In genomic region chr16:77212736-77213541, GRCh38 we compare ENCODE assay signal across 8 cellular contexts. TPM values are rescaled to one million over a fixed set of nuclear protein-coding genes. Genes with fewer than 3 reads are reported as not detected.
A peak's percentile ranks its signal among the peaks of the same experiment; 100 is the strongest.
DNase-seq lines count a peak whose midpoint lies in the region; ATAC-seq, FAIRE-seq and TF ChIP-seq lines count a peak whose summit lies in the region.

No MANE protein-coding gene starts in this region.

- H3K36me3 Mint-ChIP-seq in activated T-helper 1 cell treated with anti-CD3 and anti-CD28 coated beads, Interleukin-12 subunit alpha, Interleukin-12 subunit beta, Interleukin-2, Interleukin-4 antibody, amounts not matched to agents 30 ng/mL and 10 ng/mL and 1 ng/mL, durations not matched to agents 14 hours and 24 hours and 36 hours (ENCODE audit: low read depth) = no peaks in the 10 kb centered on the region

- H3K4me3 ChIP-seq in BE2C (ENCODE audit: low read depth, low read length) = peak overlapping the region; percentile 49
- peak overlapping the region; percentile 84 for H3K4me3 ChIP-seq in OCI-LY3 (ENCODE audit: low read length)

- no peaks in the 10 kb centered on the region for H3K9me3 Mint-ChIP-seq in activated T-helper 1 cell treated with anti-CD3 and anti-CD28 coated beads, Interleukin-12 subunit alpha, Interleukin-12 subunit beta, Interleukin-2, Interleukin-4 antibody, amounts not matched to agents 30 ng/mL and 10 ng/mL and 1 ng/mL, durations not matched to agents 14 hours and 24 hours and 36 hours

- DNase-seq in BE2C = peak; percentile 63
- peak; percentile 31 for DNase-seq in GM19239 (ENCODE audit: insufficient read length, low spot score)
- DNase-seq in activated T-helper 1 cell treated with anti-CD3 and anti-CD28 coated beads, Interleukin-12 subunit alpha, Interleukin-12 subunit beta, Interleukin-2, Interleukin-4 antibody, amounts not matched to agents 30 ng/mL and 10 ng/mL and 1 ng/mL, durations not matched to agents 14 hours and 24 hours and 36 hours (ENCODE audit: low spot score) = peak; percentile 68
- DNase-seq in germinal center (ENCODE audit: low spot score) = peak; percentile 86
- peak in 7 of 10 donors; percentile 26 to 92 (median 43) for DNase-seq in posterior cingulate gyrus
- peak; percentile 58 for DNase-seq in urothelium cell line (ENCODE audit: low spot score)

- no peak overlapping the region for H2AFZ ChIP-seq in OCI-LY3 (ENCODE audit: low read depth, low read length)

- intact Hi-C loops in activated T-helper 1 cell treated with anti-CD3 and anti-CD28 coated beads, Interleukin-12 subunit alpha, Interleukin-12 subunit beta, Interleukin-2, Interleukin-4 antibody, amounts not matched to agents 30 ng/mL and 10 ng/mL and 1 ng/mL, durations not matched to agents 14 hours and 24 hours and 36 hours (cut with micrococcal nuclease) = loop anchor here (1.0 to 5.0 kb wide), 4 partner anchors 22 to 1566 kb away; partner anchors contain the start of genes KARS1, MON1B, NUDT7 and TERF2IP
- intact Hi-C loops in posterior cingulate gyrus (cut with DNase I) = no loop called here

- H3K27ac Mint-ChIP-seq in activated T-helper 1 cell treated with anti-CD3 and anti-CD28 coated beads, Interleukin-12 subunit alpha, Interleukin-12 subunit beta, Interleukin-2, Interleukin-4 antibody, amounts not matched to agents 30 ng/mL and 10 ng/mL and 1 ng/mL, durations not matched to agents 14 hours and 24 hours and 36 hours = no peak overlapping the region

- no peaks in the 10 kb centered on the region for H3K4me1 ChIP-seq in BE2C
- no peaks in the 10 kb centered on the region for H3K4me1 ChIP-seq in OCI-LY3 (ENCODE audit: low read length)

- peaks cover 8% of the 10 kb centered on the region for H3K4me1 Mint-ChIP-seq in activated T-helper 1 cell treated with anti-CD3 and anti-CD28 coated beads, Interleukin-12 subunit alpha, Interleukin-12 subunit beta, Interleukin-2, Interleukin-4 antibody, amounts not matched to agents 30 ng/mL and 10 ng/mL and 1 ng/mL, durations not matched to agents 14 hours and 24 hours and 36 hours (ENCODE audit: low read depth)

- no peaks in the 10 kb centered on the region for H4K20me1 ChIP-seq in OCI-LY3 (ENCODE audit: insufficient read depth, low read length)

- peak; percentile 81 for ATAC-seq in HG03432 (IDR thresholded peaks at IDR 0.05; ENCODE audit: unreplicated experiment)

- no peaks in the 10 kb centered on the region for H3K36me3 ChIP-seq in BE2C
- H3K36me3 ChIP-seq in OCI-LY3 (replicated peaks; ENCODE audit: low read depth, low read length) = no peaks in the 10 kb centered on the region

- no peaks in the 10 kb centered on the region for H3K79me2 ChIP-seq in OCI-LY3 (ENCODE audit: low read length)

- peak overlapping the region; percentile 65 for H3K4me2 ChIP-seq in OCI-LY3 (ENCODE audit: low read length)

- TF ChIP-seq CTCF in BE2C (IDR thresholded peaks at IDR 0.05; ENCODE audit: low read depth, low read length) = no peak
- TF ChIP-seq CTCF in OCI-LY3 (IDR thresholded peaks at IDR 0.05; ENCODE audit: low read depth, low read length) = no peak

- peaks cover 2% of the 10 kb centered on the region for H3K27me3 Mint-ChIP-seq in activated T-helper 1 cell treated with anti-CD3 and anti-CD28 coated beads, Interleukin-12 subunit alpha, Interleukin-12 subunit beta, Interleukin-2, Interleukin-4 antibody, amounts not matched to agents 30 ng/mL and 10 ng/mL and 1 ng/mL, durations not matched to agents 14 hours and 24 hours and 36 hours (ENCODE audit: insufficient read depth)

- H3K4me3 Mint-ChIP-seq in activated T-helper 1 cell treated with anti-CD3 and anti-CD28 coated beads, Interleukin-12 subunit alpha, Interleukin-12 subunit beta, Interleukin-2, Interleukin-4 antibody, amounts not matched to agents 30 ng/mL and 10 ng/mL and 1 ng/mL, durations not matched to agents 14 hours and 24 hours and 36 hours = peak overlapping the region; percentile 83

- H3K27me3 ChIP-seq in BE2C = no peaks in the 10 kb centered on the region
- no peaks in the 10 kb centered on the region for H3K27me3 ChIP-seq in OCI-LY3 (ENCODE audit: low read depth, low read length)

- no peaks in the 10 kb centered on the region for H3K9me3 ChIP-seq in BE2C
- H3K9me3 ChIP-seq in OCI-LY3 (ENCODE audit: insufficient read depth, low read length) = no peaks in the 10 kb centered on the region

- H3K27ac ChIP-seq in OCI-LY3 (ENCODE audit: low read length) = no peak overlapping the region

- FAIRE-seq in GM19239 (lab: Jason Lieb, UNC) (no peak), urothelium cell line (lab: Jason Lieb, UNC) (no peak)

- peak overlapping the region; percentile 70 for H3K9ac ChIP-seq in OCI-LY3 (ENCODE audit: low read length)

RNA-seq across cellular contexts. Expression of gene SYCE1L, which starts 13.7 kb away (rescaled TPM):
- polyA plus RNA-seq in BE2C (2012; ENCODE audit: insufficient read depth, insufficient read length, low read depth) = 4.8 TPM
- total RNA-seq in activated T-helper 1 cell treated with anti-CD3 and anti-CD28 coated beads, Interleukin-12 subunit alpha, Interleukin-12 subunit beta, Interleukin-2, Interleukin-4 antibody, amounts not matched to agents 30 ng/mL and 10 ng/mL and 1 ng/mL, durations not matched to agents 14 hours and 24 hours and 36 hours = 5.1 and 5.5 TPM in 2 replicates

RNA-seq across cellular contexts. Expression of gene MON1B, which starts 21.9 kb away (rescaled TPM):
- polyA plus RNA-seq in BE2C (2012; ENCODE audit: insufficient read depth, insufficient read length, low read depth) = 48.2 TPM
- total RNA-seq in activated T-helper 1 cell treated with anti-CD3 and anti-CD28 coated beads, Interleukin-12 subunit alpha, Interleukin-12 subunit beta, Interleukin-2, Interleukin-4 antibody, amounts not matched to agents 30 ng/mL and 10 ng/mL and 1 ng/mL, durations not matched to agents 14 hours and 24 hours and 36 hours = 66.2 and 70.1 TPM in 2 replicates

Comparison
In these comparisons a context has a peak if more than half of its experiments do, and no peak if none do; other contexts are left out.
1. DNase-seq: peak in every context shown above with its lines; median percentile 86 in germinal center; 68 in activated T-helper 1 cell treated with anti-CD3 and anti-CD28 coated beads, Interleukin-12 subunit alpha, Interleukin-12 subunit beta, Interleukin-2, Interleukin-4 antibody, amounts not matched to agents 30 ng/mL and 10 ng/mL and 1 ng/mL, durations not matched to agents 14 hours and 24 hours and 36 hours; 63 in BE2C; 58 in urothelium cell line; 43 in posterior cingulate gyrus; 31 in GM19239.